9 cellular contexts compared by ENCODE assay signal in the genomic region with DNA sequence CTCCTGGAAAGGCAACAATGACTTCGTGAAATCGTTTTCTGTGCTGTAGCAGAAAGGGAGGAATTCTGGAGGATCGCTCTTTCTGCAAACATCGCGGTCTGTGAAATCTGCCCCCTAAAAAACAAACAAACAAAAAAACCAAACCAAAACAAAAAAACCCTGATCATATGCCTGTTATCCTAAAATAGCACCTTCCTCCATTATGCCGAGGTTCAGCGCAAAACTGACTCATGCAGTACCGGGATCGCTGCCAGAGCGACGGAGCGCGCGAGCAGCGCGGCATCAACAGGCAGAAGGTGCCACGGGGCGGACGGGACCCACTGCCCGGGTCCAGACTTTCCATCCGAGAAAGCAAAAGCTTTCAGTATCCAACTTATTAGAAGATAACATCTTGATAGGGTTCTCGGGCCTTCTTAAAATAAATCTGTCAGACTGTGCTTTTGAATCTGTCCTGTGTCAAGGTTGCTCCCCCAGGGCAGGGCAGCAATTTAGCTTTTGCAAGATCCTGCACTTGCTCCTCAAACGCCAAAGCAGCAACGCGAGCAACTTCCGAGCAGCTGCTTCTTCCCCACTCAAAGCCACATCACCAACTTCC.
DNase-seq lines count a peak whose midpoint lies in the region; ATAC-seq and TF ChIP-seq lines count a peak whose summit lies in the region.
"Had no signal": no experiment of that assay in that cellular context is flagged by ENCODE, and none has a peak within 500 bp of the region (broad histone marks: within the 10 kb centered on the region; RNA-seq: fewer than 3 reads in every experiment).

No MANE protein-coding gene starts in this region.

- H3K27me3 ChIP-seq in right lobe of liver (no peaks in the 10 kb centered on the region), tibial nerve (no peaks in the 10 kb centered on the region)

- TF ChIP-seq POLR2A in right lobe of liver (IDR thresholded peaks at IDR 0.05) (no peak), tibial nerve (IDR thresholded peaks at IDR 0.05) (no peak)

- H3K4me1 ChIP-seq in right lobe of liver (peaks cover 0 to 20% (median 6%) of the 10 kb centered on the region in 4 donors), tibial nerve (no peaks in the 10 kb centered on the region)

- H3K4me3 ChIP-seq in right lobe of liver (peak overlapping the region; percentile 17 to 48 (median 43)), tibial nerve (peak overlapping the region; percentile 2 to 39 (median 16))

- TF ChIP-seq CTCF in right lobe of liver (IDR thresholded peaks at IDR 0.05), result no peak
- no peak for TF ChIP-seq CTCF in tibial nerve (IDR thresholded peaks at IDR 0.05)

- ATAC-seq in right lobe of liver (peak; percentile 62 to 82 (median 74)), GM19324 (IDR thresholded peaks at IDR 0.05; ENCODE audit: low FRiP score, unreplicated experiment) (no peak), GM18870 (IDR thresholded peaks at IDR 0.05; ENCODE audit: unreplicated experiment) (no peak)

- H3K27ac ChIP-seq in caudate nucleus (ENCODE audit: low read depth, low read length), result peak overlapping the region; percentile 42
- H3K27ac ChIP-seq in right lobe of liver, result peak overlapping the region; percentile 65 to 82 (median 69)
- H3K27ac ChIP-seq in tibial nerve, result no peak overlapping the region
- H3K27ac ChIP-seq: neutrophil had no signal

- DNase-seq in NCI-H510A treated with DMSO at 0.1 percent for 48 hours (lab: John Stamatoyannopoulos, UW) (peak; percentile 37), NCI-H510A (lab: John Stamatoyannopoulos, UW) (no peak), NCI-H748 (lab: John Stamatoyannopoulos, UW; ENCODE audit: unreplicated experiment) (peak; percentile 81), caudate nucleus (lab: John Stamatoyannopoulos, UW) (peak in 50 of 61 donors; percentile 0 to 66 (median 20)), right lobe of liver (peak; percentile 65 to 72 (median 71)), tibial nerve (ENCODE audit: low spot score in 2 of 2) (peak; percentile 6 to 15)

- intact Hi-C loops in right lobe of liver (cut with DNase I), result no loop called here

- no peak for TF ChIP-seq EP300 in tibial nerve (IDR thresholded peaks at IDR 0.05)

- WGBS in right lobe of liver (ENCODE audit: insufficient coverage, low coverage, low lambda C conversion rate, missing lambda C conversion rate), result 42% methylated on average over 7 of the region's 26 CpGs
- WGBS in tibial nerve, 2 donors, result 16 to 53% methylated on average over 26 of the region's 26 CpGs

- no peaks in the 10 kb centered on the region for H3K9me3 ChIP-seq in right lobe of liver
- H3K9me3 ChIP-seq in tibial nerve, result no peaks in the 10 kb centered on the region
- H3K9me3 ChIP-seq: neutrophil had no signal

- no peaks in the 10 kb centered on the region for H3K36me3 ChIP-seq in right lobe of liver
- H3K36me3 ChIP-seq in tibial nerve, result no peaks in the 10 kb centered on the region
- H3K36me3 ChIP-seq: neutrophil had no signal

Comparison
In these comparisons a context has a peak if more than half of its experiments do, and no peak if none do; other contexts are left out.
1. H3K27ac ChIP-seq: peak in caudate nucleus (single experiment) and right lobe of liver (3 of 3); none in tibial nerve (0 of 4).
2. ATAC-seq: peak in right lobe of liver (4 of 4); none in GM19324 (single experiment) and GM18870 (single experiment).